8 cellular contexts compared by ENCODE assay signal in genomic region chr12:88035271-88035906, GRCh38. TPM values are rescaled to one million over a fixed set of nuclear protein-coding genes. Genes with fewer than 3 reads are reported as not detected.
DNase-seq lines count a peak whose midpoint lies in the region; ATAC-seq and TF ChIP-seq lines count a peak whose summit lies in the region.

No MANE protein-coding gene starts in this region.

- POLR2A ChIA-PET in BJ (lab: Charles Lee) = no interaction called here

- ATAC-seq in HG03457 (IDR thresholded peaks at IDR 0.05; ENCODE audit: unreplicated experiment) (peak; percentile 100), left lobe of liver (peak; percentile 99)

- H3K27ac ChIP-seq in coronary artery = peak overlapping the region; percentile 67 to 80

- peak; percentile 25 for DNase-seq in BJ (ENCODE audit: low read depth)
- peak; percentile 75 for DNase-seq in GM19240 (ENCODE audit: insufficient read length, low spot score)
- peak; percentile 60 to 86 for DNase-seq in NCI-H524 (lab: John Stamatoyannopoulos, UW)
- peak; percentile 86 to 87 for DNase-seq in activated CD4-positive, alpha-beta T cell treated with anti-CD3 and anti-CD28 coated beads for 4 hours
- peak; percentile 92 for DNase-seq in coronary artery (ENCODE audit: low spot score)
- peak; percentile 92 for DNase-seq in left lobe of liver (ENCODE audit: low spot score)
- DNase-seq in stimulated activated CD4-positive, alpha-beta T cell treated with anti-CD3 and anti-CD28 coated beads, Interleukin-2, amount 100 ng/mL, for 24 hours = peak; percentile 88 to 92

- H3K36me3 ChIP-seq in BJ (ENCODE audit: control insufficient read depth, insufficient read depth, low read length) = no peaks in the 10 kb centered on the region

- CTCF ChIA-PET in BJ (lab: Yijun Ruan, JAX) = no interaction called here

- peak overlapping the region; percentile 77 for H3K4me3 ChIP-seq in BJ (ENCODE audit: low read depth, low read length)
- peak overlapping the region; percentile 84 for H3K4me3 ChIP-seq in coronary artery

- no peak for TF ChIP-seq CTCF in BJ (IDR thresholded peaks at IDR 0.05; ENCODE audit: insufficient read depth, low read depth, low read length)
- no peak for TF ChIP-seq CTCF in coronary artery (IDR thresholded peaks at IDR 0.05)

- H3K27me3 ChIP-seq in BJ (ENCODE audit: control insufficient read depth, insufficient read depth, low read length) = no peaks in the 10 kb centered on the region

RNA-seq across cellular contexts. Expression of gene C12orf50, which starts 6.2 kb away (rescaled TPM):
- polyA plus RNA-seq in BJ (2011; rRNA removed) = not detected in 2 replicates
- polyA minus RNA-seq in BJ (2011; rRNA and poly(A)+ RNA removed) = 0.05 TPM in 1 of 2 replicates, not detected in the other
- total RNA-seq in left lobe of liver = 0.05 TPM

Comparison
In these comparisons a context has a peak if more than half of its experiments do, and no peak if none do; other contexts are left out.
1. Peak in every context shown above with its lines: DNase-seq, ATAC-seq, H3K4me3 ChIP-seq and H3K27ac ChIP-seq.
2. DNase-seq: peak in every context shown above with its lines; median percentile 92 in coronary artery; 92 in left lobe of liver; 90 in stimulated activated CD4-positive, alpha-beta T cell treated with anti-CD3 and anti-CD28 coated beads, Interleukin-2, amount 100 ng/mL, for 24 hours; 86 in activated CD4-positive, alpha-beta T cell treated with anti-CD3 and anti-CD28 coated beads for 4 hours; 75 in GM19240; 73 in NCI-H524; 25 in BJ.